In the genomic region with DNA sequence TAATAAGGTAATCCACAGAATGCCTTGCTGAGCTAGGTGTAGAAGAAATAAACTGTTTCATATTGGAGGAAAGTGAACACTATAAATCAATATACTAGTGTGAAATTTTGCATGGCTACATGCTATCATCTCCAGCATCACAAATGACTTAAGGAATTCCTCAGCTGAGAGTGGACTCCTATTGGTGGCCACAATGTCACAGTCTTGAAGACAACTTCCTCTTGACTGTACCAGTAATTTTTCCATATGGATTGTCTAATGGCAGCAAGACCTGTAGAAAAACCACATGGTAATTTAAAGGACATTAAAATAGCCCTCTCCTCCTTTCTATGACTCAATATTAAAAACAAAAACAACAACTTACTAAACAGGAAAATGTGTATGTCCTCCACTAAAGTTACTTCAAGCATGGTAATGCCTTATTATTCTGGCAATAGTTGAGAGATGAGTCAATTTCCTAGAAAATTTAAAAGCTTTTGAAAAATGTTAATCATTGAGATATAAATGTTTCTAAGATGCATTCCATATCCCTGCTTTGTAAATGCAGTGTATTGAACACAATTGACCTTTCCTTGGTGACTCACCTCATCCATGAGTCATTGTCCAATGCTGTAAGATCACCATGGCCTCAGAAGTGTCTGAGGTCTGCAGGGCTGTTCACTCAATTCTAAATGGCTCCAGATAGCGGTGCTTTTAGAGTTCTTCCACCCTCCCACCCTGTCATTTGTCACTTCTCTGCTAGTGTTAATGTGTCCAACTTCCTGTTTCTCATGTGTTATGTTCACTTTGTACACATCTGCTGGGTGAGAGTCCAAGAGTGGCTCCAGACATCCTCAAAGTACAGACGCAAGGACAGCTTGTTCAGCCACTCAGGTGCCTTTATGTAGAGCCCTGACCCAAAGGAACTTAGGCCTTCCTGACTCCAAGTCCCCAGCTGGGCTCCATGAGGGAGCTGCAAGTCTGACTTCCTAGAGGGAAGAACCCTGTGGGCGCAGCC, we compare ENCODE assay signal across 10 cellular contexts. TPM values are rescaled to one million over a fixed set of nuclear protein-coding genes. Genes with fewer than 3 reads are reported as not detected.
DNase-seq lines count a peak whose midpoint lies in the region; ATAC-seq and TF ChIP-seq lines count a peak whose summit lies in the region.
"Had no signal": no experiment of that assay in that cellular context is flagged by ENCODE, and none has a peak within 500 bp of the region (broad histone marks: within the 10 kb centered on the region; RNA-seq: fewer than 3 reads in every experiment).

No MANE protein-coding gene starts in this region.

- H3K4me1 Mint-ChIP-seq in activated naive CD8-positive, alpha-beta T cell (ENCODE audit: low read depth): peaks cover 7% of the 10 kb centered on the region

- peak; percentile 78 for DNase-seq in CD1c-positive myeloid dendritic cell (ENCODE audit: extremely low spot score)
- DNase-seq in HT-29 (ENCODE audit: low spot score): peak; percentile 85
- peak; percentile 41 for DNase-seq in lower lobe of right lung
- DNase-seq in NCI-H2171 treated with DMSO at 0.1 percent for 48 hours (lab: John Stamatoyannopoulos, UW): no peak
- DNase-seq in sciatic nerve (ENCODE audit: low spot score): no peak
- no peak for DNase-seq in activated CD4-positive, alpha-beta T cell treated with anti-CD3 and anti-CD28 coated beads for 1 hour

- H3K4me3 ChIP-seq in lower lobe of right lung: no peak overlapping the region

- intact Hi-C loops in lower lobe of right lung (cut with DNase I) (no loop called here), sciatic nerve (cut with DNase I) (no loop called here)

- no peaks in the 10 kb centered on the region for H3K9me3 Mint-ChIP-seq in activated naive CD8-positive, alpha-beta T cell (ENCODE audit: low read depth)
- H3K9me3 Mint-ChIP-seq: dendritic cell treated with granulocyte-macrophage colony-stimulating factor and Interleukin-4, amounts not matched to agents 40 ng/mL and 50 ng/mL, for 4 days had no signal

- no peak overlapping the region for H3K4me3 Mint-ChIP-seq in activated naive CD8-positive, alpha-beta T cell
- H3K4me3 Mint-ChIP-seq: dendritic cell treated with granulocyte-macrophage colony-stimulating factor and Interleukin-4, amounts not matched to agents 40 ng/mL and 50 ng/mL, for 4 days had no signal

- H3K36me3 ChIP-seq in lower lobe of right lung: no peaks in the 10 kb centered on the region

- no peaks in the 10 kb centered on the region for H3K27me3 ChIP-seq in lower lobe of right lung (ENCODE audit: low read depth)

- H3K4me1 ChIP-seq in lower lobe of right lung: peaks cover 6% of the 10 kb centered on the region

- ATAC-seq in lower lobe of right lung: peak; percentile 61 to 72
- no peak for ATAC-seq in HG02588 (IDR thresholded peaks at IDR 0.05; ENCODE audit: unreplicated experiment)
- ATAC-seq in sciatic nerve: no peak

- peaks cover 3% of the 10 kb centered on the region for H3K36me3 Mint-ChIP-seq in activated naive CD8-positive, alpha-beta T cell

- H3K9me3 ChIP-seq in lower lobe of right lung: no peaks in the 10 kb centered on the region

- H3K27me3 Mint-ChIP-seq in activated naive CD8-positive, alpha-beta T cell: no peaks in the 10 kb centered on the region
- H3K27me3 Mint-ChIP-seq: dendritic cell treated with granulocyte-macrophage colony-stimulating factor and Interleukin-4, amounts not matched to agents 40 ng/mL and 50 ng/mL, for 4 days had no signal

- TF ChIP-seq CTCF in lower lobe of right lung (IDR thresholded peaks at IDR 0.05): no peak

- H3K27ac ChIP-seq in lower lobe of right lung: no peak overlapping the region

- peak overlapping the region; percentile 19 for H3K27ac Mint-ChIP-seq in activated naive CD8-positive, alpha-beta T cell
- H3K27ac Mint-ChIP-seq: dendritic cell treated with granulocyte-macrophage colony-stimulating factor and Interleukin-4, amounts not matched to agents 40 ng/mL and 50 ng/mL, for 4 days had no signal

RNA-seq across cellular contexts. Expression of a gene that starts 32.8 kb away (rescaled TPM):
- not detected in 2 replicates for total RNA-seq in HT-29 (2014; rRNA removed; shearing (Covaris generic))
- total RNA-seq in lower lobe of right lung (26.1 TPM), sciatic nerve (not detected)
- total RNA-seq: H1 had no signal

Comparison
In these comparisons a context has a peak if more than half of its experiments do, and no peak if none do; other contexts are left out.
1. DNase-seq: peak in CD1c-positive myeloid dendritic cell (single experiment), HT-29 (single experiment) and lower lobe of right lung (single experiment); none in NCI-H2171 treated with DMSO at 0.1 percent for 48 hours (single experiment), sciatic nerve (single experiment) and activated CD4-positive, alpha-beta T cell treated with anti-CD3 and anti-CD28 coated beads for 1 hour (single experiment).
2. ATAC-seq: peak in lower lobe of right lung (2 of 2); none in HG02588 (single experiment) and sciatic nerve (single experiment).
3. RNA of a gene that starts 32.8 kb away (total RNA-seq): 26.1 TPM in lower lobe of right lung (single experiment); not detected in sciatic nerve (single experiment) and not detected in HT-29; every median in the first group is over 10 times any median in the second.